8 cellular contexts compared by ENCODE assay signal in the genomic region with DNA sequence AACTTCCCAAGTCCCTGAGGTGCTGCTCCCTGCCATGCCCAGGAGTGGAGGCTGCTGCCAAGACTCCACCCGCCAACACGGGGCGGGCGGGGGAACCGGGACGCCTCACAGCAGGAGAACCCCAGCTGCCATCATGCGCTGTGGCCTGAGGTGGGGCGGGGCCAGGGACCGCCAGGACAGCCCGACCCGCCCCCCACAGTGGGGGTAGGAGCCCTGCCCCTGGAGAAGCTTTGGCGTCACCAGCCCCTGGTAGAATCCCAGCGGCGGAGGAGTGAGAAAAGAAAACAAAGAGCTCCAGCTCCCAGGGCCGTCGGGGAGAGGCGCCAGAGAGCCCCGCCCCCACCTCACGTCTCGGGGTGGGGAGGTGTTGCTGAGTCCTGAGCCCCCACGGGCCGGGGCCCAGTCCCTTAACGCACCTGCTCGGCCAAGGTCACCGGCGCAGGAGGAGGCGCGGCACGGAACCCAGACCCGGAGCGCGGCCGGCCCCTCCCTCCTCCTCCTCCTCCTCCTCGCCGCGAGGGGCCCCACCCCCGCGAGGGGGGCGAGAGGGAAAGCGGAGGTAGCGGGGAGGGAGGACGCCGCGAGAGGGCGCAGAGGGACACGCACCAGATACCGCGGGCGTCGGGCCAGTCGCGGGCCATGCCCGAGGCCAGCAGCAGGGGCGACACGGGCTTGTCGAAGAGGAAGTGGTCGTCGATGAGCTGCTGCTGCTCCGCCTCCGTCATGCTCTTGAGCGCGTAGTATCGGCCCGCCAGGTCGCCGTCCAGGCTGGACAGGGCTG. TPM values are rescaled to one million over a fixed set of nuclear protein-coding genes. Genes with fewer than 3 reads are reported as not detected.
DNase-seq lines count a peak whose midpoint lies in the region; ATAC-seq and TF ChIP-seq lines count a peak whose summit lies in the region.

No MANE protein-coding gene starts in this region.

- no peaks in the 10 kb centered on the region for H3K9me3 ChIP-seq in T-helper 17 cell (ENCODE audit: control insufficient read depth, low read length, poor library complexity, severe bottlenecking)
- H3K9me3 ChIP-seq in hepatocyte (ENCODE audit: low read depth), result no peaks in the 10 kb centered on the region

- peak; percentile 50 for TF ChIP-seq CTCF in GM13976 (IDR thresholded peaks at IDR 0.05; ENCODE audit: borderline replicate concordance, control extremely low read depth, extremely low read depth, insufficient read depth, missing control alignments)
- TF ChIP-seq CTCF in astrocyte of the cerebellum (IDR thresholded peaks at IDR 0.05; ENCODE audit: low read depth, low read length, missing control alignments), result peak; percentile 48
- peak; percentile 53 for TF ChIP-seq CTCF in hepatocyte (IDR thresholded peaks at IDR 0.05; ENCODE audit: poor library complexity)
- peak; percentile 50 for TF ChIP-seq CTCF in retinal pigment epithelial cell (conservative IDR thresholded peaks at IDR 0.05; ENCODE audit: low read depth, low read length)

- peak overlapping the region; percentile 90 for H3K27ac ChIP-seq in hepatocyte

- peak overlapping the region; percentile 100 for H3K4me2 ChIP-seq in hepatocyte

- H3K79me2 ChIP-seq in hepatocyte, result peaks cover 25% of the 10 kb centered on the region

- peak overlapping the region; percentile 38 for H3K4me3 ChIP-seq in astrocyte of the cerebellum (ENCODE audit: low read depth, low read length)
- H3K4me3 ChIP-seq in hepatocyte, result peak overlapping the region; percentile 91
- H3K4me3 ChIP-seq in retinal pigment epithelial cell (ENCODE audit: low read length), result peak overlapping the region; percentile 38

- H4K20me1 ChIP-seq in hepatocyte (ENCODE audit: insufficient read depth, poor library complexity, severe bottlenecking), result peaks cover 27% of the 10 kb centered on the region

- DNase-seq in GM13976 (ENCODE audit: low spot score) (peak; percentile 83), MV-4-11 (lab: John Stamatoyannopoulos, UW) (peak; percentile 72), T-helper 17 cell (peak; percentile 52 to 65 (median 62)), astrocyte of the cerebellum (ENCODE audit: low read depth) (no peak), hepatocyte (ENCODE audit: low spot score) (peak; percentile 90), retinal pigment epithelial cell (ENCODE audit: low read depth) (no peak)

- no peaks in the 10 kb centered on the region for H3K27me3 Mint-ChIP-seq in T-helper 17 cell

- H3K9me2 ChIP-seq in hepatocyte (replicated peaks; ENCODE audit: insufficient read depth), result no peaks in the 10 kb centered on the region

- H3K36me3 Mint-ChIP-seq in T-helper 17 cell (ENCODE audit: low read depth), result no peaks in the 10 kb centered on the region

- no peak overlapping the region for H3K27ac Mint-ChIP-seq in T-helper 17 cell

- 32% methylated on average over 8 of the region's 66 CpGs for WGBS in hepatocyte (ENCODE audit: low lambda C conversion rate, missing lambda C conversion rate)

- H3K4me1 Mint-ChIP-seq in T-helper 17 cell, result peaks cover 10% of the 10 kb centered on the region

- H3K36me3 ChIP-seq in hepatocyte (replicated peaks; ENCODE audit: insufficient read depth, low read depth), result no peaks in the 10 kb centered on the region

- in situ Hi-C loops in GM13976 (cut with MboI; ENCODE audit: low sequenced_read_pairs, unreplicated experiment), result no loop called here
- in situ Hi-C loops in astrocyte of the cerebellum (cut with HindIII; ENCODE audit: low sequenced_read_pairs), result no loop called here

- peak overlapping the region; percentile 49 for H2AFZ ChIP-seq in hepatocyte

- peaks cover 50% of the 10 kb centered on the region for H3K4me1 ChIP-seq in hepatocyte (ENCODE audit: insufficient read depth)

- ATAC-seq in T-helper 17 cell, result peak; percentile 77
- ATAC-seq in HG02588 (IDR thresholded peaks at IDR 0.05; ENCODE audit: unreplicated experiment), result no peak
- no peak for ATAC-seq in HG03280 (IDR thresholded peaks at IDR 0.05; ENCODE audit: unreplicated experiment)

- H3K4me3 Mint-ChIP-seq in T-helper 17 cell, result peak overlapping the region; percentile 63

- peaks cover 4% of the 10 kb centered on the region for H3K27me3 ChIP-seq in hepatocyte

RNA-seq across cellular contexts. Expression of gene CKB, which starts 1.8 kb away (rescaled TPM):
- 1 to 10 TPM; 7.0 to 8.0 TPM for total RNA-seq in T-helper 17 cell
- total RNA-seq in hepatocyte, result 523 and 682 TPM in 2 replicates
- polyA plus RNA-seq in hepatocyte, result 2,788 and 2,829 TPM in 2 replicates

RNA-seq across cellular contexts. Expression of gene TRMT61A, which starts 8.1 kb away (rescaled TPM):
- total RNA-seq in T-helper 17 cell (1 to 10 TPM; 8.2 to 8.3 TPM), hepatocyte (8.2 and 8.9 TPM in 2 replicates)
- polyA plus RNA-seq in hepatocyte, result 13.2 and 15.0 TPM in 2 replicates

RNA-seq across cellular contexts. Expression of gene BAG5, which starts 41.6 kb away (rescaled TPM):
- total RNA-seq in T-helper 17 cell, result 10 to 100 TPM; 28.5 to 32.9 TPM
- total RNA-seq in hepatocyte, result 25.8 and 27.4 TPM in 2 replicates
- polyA plus RNA-seq in hepatocyte, result 11.7 and 13.9 TPM in 2 replicates

RNA-seq across cellular contexts. Expression of gene COA8, which starts 41.9 kb away (rescaled TPM):
- total RNA-seq in T-helper 17 cell, result 10 to 100 TPM; 18.3 to 19.4 TPM
- total RNA-seq in hepatocyte, result 58.7 and 59.1 TPM in 2 replicates
- 68.2 and 71.5 TPM in 2 replicates for polyA plus RNA-seq in hepatocyte

Comparison
In these comparisons a context has a peak if more than half of its experiments do, and no peak if none do; other contexts are left out.
1. DNase-seq: peak in GM13976 (single experiment), MV-4-11 (single experiment), T-helper 17 cell (3 of 3) and hepatocyte (single experiment); none in astrocyte of the cerebellum (single experiment) and retinal pigment epithelial cell (single experiment).
2. H3K4me3 ChIP-seq: peak in every context shown above with its lines; median percentile 91 in hepatocyte; 38 in astrocyte of the cerebellum; 38 in retinal pigment epithelial cell.
3. RNA of gene CKB, which starts 1.8 kb away (total RNA-seq): 523 to 682 TPM in hepatocyte; 7.0 to 8.0 TPM in T-helper 17 cell; every median in the first group is over 10 times any median in the second.
4. Peak in every context shown above with its lines, with median percentiles within 50 percentile points of each other: CTCF ChIP-seq.